ENCODE assay signal across 15 cellular contexts in the genomic region with DNA sequence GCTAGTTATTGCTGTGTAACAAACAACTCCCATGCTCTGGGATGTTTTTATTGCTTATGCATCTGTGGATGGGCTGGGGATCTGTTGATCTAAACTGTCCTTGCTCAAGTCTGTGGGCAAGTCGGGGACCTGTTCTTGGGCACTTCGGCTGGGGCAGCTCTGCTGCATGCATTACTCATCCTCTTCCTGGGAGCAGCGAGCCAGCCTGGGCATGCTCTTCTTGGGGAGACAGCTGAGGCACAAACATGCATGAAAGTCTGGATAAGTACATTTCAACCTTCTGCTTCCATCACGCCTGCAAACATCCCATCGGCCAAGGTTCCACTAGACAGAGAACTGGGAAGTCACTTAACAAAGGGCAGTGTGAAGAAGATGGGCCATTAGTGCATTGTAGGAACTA.
"Had no signal": no experiment of that assay in that cellular context is flagged by ENCODE, and none has a peak within 500 bp of the region (broad histone marks: within the 10 kb centered on the region; RNA-seq: fewer than 3 reads in every experiment).

No MANE protein-coding gene starts in this region.

- H3K27ac Mint-ChIP-seq: activated CD4-positive, alpha-beta memory T cell treated with anti-CD3 and anti-CD28 coated beads for 36 hours had no signal

- H3K27me3 Mint-ChIP-seq: activated naive CD8-positive, alpha-beta T cell had no signal

- H3K9me3 ChIP-seq: colonic mucosa, left ventricle myocardium inferior, prostate gland, thoracic aorta had no signal

- H3K36me3 ChIP-seq: colonic mucosa, left ventricle myocardium inferior, prostate gland, thoracic aorta had no signal

- H3K9me3 Mint-ChIP-seq: activated T-cell treated with anti-CD3 and anti-CD28 coated beads, Interleukin-2, amount 50 U/mL, for 4 hours had no signal

- DNase-seq: activated CD4-positive, alpha-beta memory T cell treated with anti-CD3 and anti-CD28 coated beads for 36 hours; activated gamma-delta T cell; activated T-cell treated with anti-CD3 and anti-CD28 coated beads, Interleukin-2, amount 50 U/mL, for 4 hours; amniotic stem cell; central memory CD4-positive, alpha-beta T cell; colonic mucosa; foreskin fibroblast; glutamatergic neuron; hypothalamus; left ventricle myocardium inferior; mesenchymal stem cell; right cardiac atrium had no signal

- H3K4me3 ChIP-seq: colonic mucosa, left ventricle myocardium inferior, prostate gland, thoracic aorta had no signal

- H3K4me3 Mint-ChIP-seq: activated CD4-positive, alpha-beta memory T cell treated with anti-CD3 and anti-CD28 coated beads for 36 hours; activated naive CD8-positive, alpha-beta T cell; activated T-cell treated with anti-CD3 and anti-CD28 coated beads, Interleukin-2, amount 50 U/mL, for 4 hours had no signal

- H3K4me1 ChIP-seq: colonic mucosa had no signal

- H3K27ac ChIP-seq: colonic mucosa, left ventricle myocardium inferior, prostate gland, thoracic aorta had no signal

- ATAC-seq: activated T-cell treated with anti-CD3 and anti-CD28 coated beads, Interleukin-2, amount 50 U/mL, for 4 hours; right cardiac atrium had no signal

- H3K27me3 ChIP-seq: colonic mucosa had no signal
